In the genomic region with DNA sequence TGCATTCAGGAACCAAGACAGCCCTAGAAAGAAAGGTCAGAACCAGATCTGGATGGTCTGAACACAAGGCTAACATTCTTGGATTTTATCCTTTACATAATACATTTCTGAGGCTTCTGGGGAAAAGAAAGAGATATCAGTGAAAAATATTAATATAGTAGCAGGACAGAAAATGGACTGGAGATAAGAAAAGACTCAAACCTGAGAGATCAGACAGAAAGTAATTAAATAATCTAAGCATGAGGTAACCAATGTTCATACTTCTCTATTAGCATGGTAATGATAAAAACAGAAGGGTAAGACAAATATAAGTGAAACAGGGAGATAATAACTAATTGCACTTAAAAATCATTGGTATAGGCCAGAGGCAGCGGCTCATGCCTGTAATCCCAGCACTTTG, we compare ENCODE assay signal across 26 cellular contexts.
"Had no signal": no experiment of that assay in that cellular context is flagged by ENCODE, and none has a peak within 500 bp of the region (broad histone marks: within the 10 kb centered on the region; RNA-seq: fewer than 3 reads in every experiment).

No MANE protein-coding gene starts in this region.

- ATAC-seq: effector memory CD8-positive, alpha-beta T cell; esophagus mucosa; gastrocnemius medialis; left lobe of liver; naive thymus-derived CD4-positive, alpha-beta T cell; sciatic nerve had no signal

- H3K4me1 ChIP-seq: prostate gland had no signal

- H3K4me3 ChIP-seq: gastrocnemius medialis, lung, prostate gland, right atrium auricular region, smooth muscle cell, thoracic aorta, tibial nerve, upper lobe of left lung had no signal

- H3K9me3 Mint-ChIP-seq: effector memory CD8-positive, alpha-beta T cell; memory B cell had no signal

- H3K4me2 ChIP-seq: smooth muscle cell had no signal

- H3K27ac ChIP-seq: epithelial cell of prostate, gastrocnemius medialis, prostate gland, right atrium auricular region, thoracic aorta, tibial nerve, upper lobe of left lung had no signal

- H3K27ac Mint-ChIP-seq: effector memory CD8-positive, alpha-beta T cell; memory B cell; naive thymus-derived CD4-positive, alpha-beta T cell; nephron had no signal

- H3K27me3 Mint-ChIP-seq: effector memory CD8-positive, alpha-beta T cell; memory B cell; naive thymus-derived CD4-positive, alpha-beta T cell had no signal

- DNase-seq: cortex of kidney; effector memory CD8-positive, alpha-beta T cell; foreskin fibroblast; gastrocnemius medialis; head of caudate nucleus; naive thymus-derived CD4-positive, alpha-beta T cell; nucleus accumbens; stimulated activated CD4-positive, alpha-beta T cell treated with anti-CD3 and anti-CD28 coated beads, Interleukin-12 subunit alpha, Interleukin-12 subunit beta, amount 100 ng/mL, for 4 hours; stimulated activated CD4-positive, alpha-beta T cell treated with anti-CD3 and anti-CD28 coated beads, Interleukin-1b, Interleukin-23, amount 100 ng/mL, for 48 hours; stimulated activated CD4-positive, alpha-beta T cell treated with anti-CD3 and anti-CD28 coated beads, Interleukin-4, amount 100 ng/mL, for 1 hour; stimulated activated CD8-positive, alpha-beta memory T cell treated with anti-CD3 and anti-CD28 coated beads, Interleukin-4, amount 100 ng/mL, for 48 hours; stimulated activated naive CD4-positive, alpha-beta T cell; substantia nigra; upper lobe of left lung had no signal

- H3K9me3 ChIP-seq: gastrocnemius medialis, prostate gland, thoracic aorta, upper lobe of left lung had no signal

- H3K36me3 ChIP-seq: gastrocnemius medialis, prostate gland, right atrium auricular region, thoracic aorta had no signal

- H3K4me3 Mint-ChIP-seq: effector memory CD8-positive, alpha-beta T cell; memory B cell; naive thymus-derived CD4-positive, alpha-beta T cell; nephron had no signal

- H3K27me3 ChIP-seq: gastrocnemius medialis, right atrium auricular region, tibial nerve, upper lobe of left lung had no signal
